21 cellular contexts compared by ENCODE assay signal in genomic region chr7:151374139-151374538, GRCh38. TPM values are rescaled to one million over a fixed set of nuclear protein-coding genes. Genes with fewer than 3 reads are reported as not detected.
A peak's percentile ranks its signal among the peaks of the same experiment; 100 is the strongest.
DNase-seq lines count a peak whose midpoint lies in the region; ATAC-seq and TF ChIP-seq lines count a peak whose summit lies in the region.
"Had no signal": no experiment of that assay in that cellular context is flagged by ENCODE, and none has a peak within 500 bp of the region (broad histone marks: within the 10 kb centered on the region; RNA-seq: fewer than 3 reads in every experiment).

No MANE protein-coding gene starts in this region.

- H3K27ac Mint-ChIP-seq in endodermal cell (no peak overlapping the region), mesothelial cell of epicardium (peak overlapping the region; percentile 64)
- H3K27ac Mint-ChIP-seq: CD14-positive monocyte had no signal

- no peak overlapping the region for H3K4me3 ChIP-seq in right atrium auricular region
- H3K4me3 ChIP-seq in endodermal cell (ENCODE audit: low read length) = no peak overlapping the region
- no peak overlapping the region for H3K4me3 ChIP-seq in testis
- H3K4me3 ChIP-seq: A549, Peyer's patch had no signal

- ATAC-seq in Right ventricle myocardium inferior = peak; percentile 71
- no peak for ATAC-seq in omental fat pad (ENCODE audit: low FRiP score)
- ATAC-seq: A549, HCT116 had no signal

- no peaks in the 10 kb centered on the region for H3K9me3 ChIP-seq in right atrium auricular region
- no peaks in the 10 kb centered on the region for H3K9me3 ChIP-seq in endodermal cell (ENCODE audit: control insufficient read depth, low read length)
- no peaks in the 10 kb centered on the region for H3K9me3 ChIP-seq in testis
- H3K9me3 ChIP-seq: A549, Peyer's patch had no signal

- no peaks in the 10 kb centered on the region for H3K27me3 ChIP-seq in right atrium auricular region
- H3K27me3 ChIP-seq in endodermal cell (ENCODE audit: control insufficient read depth, insufficient read depth, low read length, poor library complexity, severe bottlenecking) = no peaks in the 10 kb centered on the region
- no peaks in the 10 kb centered on the region for H3K27me3 ChIP-seq in testis
- H3K27me3 ChIP-seq: Peyer's patch had no signal

- DNase-seq in Right ventricle myocardium inferior (ENCODE audit: missing footprints) = peak; percentile 48
- no peak for DNase-seq in right atrium auricular region (ENCODE audit: low spot score)
- DNase-seq in endodermal cell = peak; percentile 56
- DNase-seq in mesothelial cell of epicardium (ENCODE audit: low spot score in 2 of 2, unreplicated experiment in 2 of 2) = no peak
- no peak for DNase-seq in omental fat pad (ENCODE audit: low spot score)
- no peak for DNase-seq in NCI-H510A (lab: John Stamatoyannopoulos, UW)
- no peak for DNase-seq in NCI-H82 (lab: John Stamatoyannopoulos, UW)
- no peak for DNase-seq in testis
- DNase-seq: DND-41, GDM1, Karpas-422, MM.1S, NCI-H1105, NCI-H187, NCI-H446 treated with DMSO at 0.1 percent for 48 hours, NCI-H774, SIG-M5 had no signal

- H3K4me1 ChIP-seq in right atrium auricular region (no peaks in the 10 kb centered on the region), endodermal cell (ENCODE audit: control insufficient read depth, insufficient read depth, low read length) (peaks cover 8% of the 10 kb centered on the region), testis (no peaks in the 10 kb centered on the region)
- H3K4me1 ChIP-seq: A549, Peyer's patch had no signal

- no peak for TF ChIP-seq CTCF in right atrium auricular region (IDR thresholded peaks at IDR 0.05)
- no peak for TF ChIP-seq CTCF in endodermal cell (conservative IDR thresholded peaks at IDR 0.05)
- TF ChIP-seq CTCF in mesothelial cell of epicardium (IDR thresholded peaks at IDR 0.05; ENCODE audit: unreplicated experiment) = no peak
- TF ChIP-seq CTCF in omental fat pad (IDR thresholded peaks at IDR 0.05) = no peak
- TF ChIP-seq CTCF in testis (IDR thresholded peaks at IDR 0.05) = no peak

- intact Hi-C loops in Right ventricle myocardium inferior (cut with DNase I) = no loop called here
- intact Hi-C loops in testis (cut with DNase I; ENCODE audit: low total_unique reads) = no loop called here

- 91 to 94% methylated on average over 5 to 15 of the region's 15 CpGs for WGBS in endodermal cell (ENCODE audit: insufficient coverage in 1 of 2, insufficient read length in 1 of 2), 2 experiments
- WGBS in testis, 2 donors = 89 to 90% methylated on average over 13 to 15 of the region's 15 CpGs

- H3K4me1 Mint-ChIP-seq in endodermal cell (peaks cover 14% of the 10 kb centered on the region), mesothelial cell of epicardium (peaks cover 2% of the 10 kb centered on the region)
- H3K4me1 Mint-ChIP-seq: CD14-positive monocyte had no signal

- H3K36me3 Mint-ChIP-seq in endodermal cell (ENCODE audit: low read depth) (peaks cover 55% of the 10 kb centered on the region), mesothelial cell of epicardium (peaks cover 32% of the 10 kb centered on the region)

- no peak overlapping the region for H3K4me3 Mint-ChIP-seq in endodermal cell
- H3K4me3 Mint-ChIP-seq in mesothelial cell of epicardium = no peak overlapping the region
- H3K4me3 Mint-ChIP-seq: CD14-positive monocyte had no signal

- H3K27ac ChIP-seq in right atrium auricular region (no peak overlapping the region), endodermal cell (ENCODE audit: low read depth, low read length) (no peak overlapping the region), testis (no peak overlapping the region)
- H3K27ac ChIP-seq: A549, Peyer's patch had no signal

- TF ChIP-seq POLR2A in testis (IDR thresholded peaks at IDR 0.05) = no peak

- H3K9me3 Mint-ChIP-seq in endodermal cell (no peaks in the 10 kb centered on the region), mesothelial cell of epicardium (no peaks in the 10 kb centered on the region)
- H3K9me3 Mint-ChIP-seq: CD14-positive monocyte had no signal

- H3K27me3 Mint-ChIP-seq in endodermal cell (ENCODE audit: insufficient read depth) (no peaks in the 10 kb centered on the region), mesothelial cell of epicardium (ENCODE audit: low read depth) (no peaks in the 10 kb centered on the region)

- peaks cover 68% of the 10 kb centered on the region for H3K36me3 ChIP-seq in right atrium auricular region
- peaks cover 46% of the 10 kb centered on the region for H3K36me3 ChIP-seq in endodermal cell (ENCODE audit: control insufficient read depth, insufficient read depth, low read length)
- H3K36me3 ChIP-seq in testis (ENCODE audit: low read depth, missing control alignments) = no peaks in the 10 kb centered on the region

- H3K9ac ChIP-seq in endodermal cell (ENCODE audit: extremely low read depth, low read length, poor library complexity, severe bottlenecking) = no peak overlapping the region

RNA-seq across cellular contexts. Expression of gene NUB1, which starts 32.5 kb away (rescaled TPM):
- total RNA-seq in Right ventricle myocardium inferior = 31.3 TPM
- 10 to 100 TPM; 33.5 to 39.6 TPM for total RNA-seq in right atrium auricular region
- 10 to 100 TPM; 50.2 to 64.7 TPM for total RNA-seq in endodermal cell
- polyA plus RNA-seq in endodermal cell (2013, experiment 1 of 2) = 49.7 TPM
- polyA plus RNA-seq in endodermal cell (2013, experiment 2 of 2) = 48.8 TPM
- 47.7 to 52.4 TPM (median 52.3 TPM) in 3 replicates for total RNA-seq in mesothelial cell of epicardium
- 10 to 100 TPM; 48.6 to 76.4 (median 56.0) TPM for total RNA-seq in omental fat pad
- total RNA-seq in testis = 10 to 100 TPM; 57.9 to 59.6 TPM
- 140 TPM for polyA plus RNA-seq in testis (ENCODE audit: insufficient read depth, low read depth, low replicate concordance)

RNA-seq across cellular contexts. Expression of gene WDR86, which starts 35.7 kb away (rescaled TPM):
- total RNA-seq in Right ventricle myocardium inferior = 0.41 TPM
- total RNA-seq in right atrium auricular region = 1 to 10 TPM in 1 of 2 donors, under 1 TPM in 1; 0.33 to 1.6 TPM
- total RNA-seq in endodermal cell = 10 to 100 TPM; 83.3 to 94.2 TPM
- 19.3 TPM for polyA plus RNA-seq in endodermal cell (2013, experiment 1 of 2)
- 21.2 TPM for polyA plus RNA-seq in endodermal cell (2013, experiment 2 of 2)
- 259 to 274 TPM (median 266 TPM) in 3 replicates for total RNA-seq in mesothelial cell of epicardium
- total RNA-seq in omental fat pad = 10 to 100 TPM; 17.2 to 41.5 (median 22.1) TPM
- total RNA-seq in testis = 10 to 100 TPM in 1 of 2 donors, 1 to 10 TPM in 1; 9.6 to 20.3 TPM
- 2.8 TPM for polyA plus RNA-seq in testis (ENCODE audit: insufficient read depth, low read depth, low replicate concordance)

Comparison
In these comparisons a context has a peak if more than half of its experiments do, and no peak if none do; other contexts are left out.
1. DNase-seq: peak in Right ventricle myocardium inferior (single experiment) and endodermal cell (single experiment); none in right atrium auricular region (single experiment), mesothelial cell of epicardium (0 of 2), omental fat pad (single experiment), NCI-H510A (single experiment), NCI-H82 (single experiment) and testis (single experiment).